8 cellular contexts compared by ENCODE assay signal in the genomic region with DNA sequence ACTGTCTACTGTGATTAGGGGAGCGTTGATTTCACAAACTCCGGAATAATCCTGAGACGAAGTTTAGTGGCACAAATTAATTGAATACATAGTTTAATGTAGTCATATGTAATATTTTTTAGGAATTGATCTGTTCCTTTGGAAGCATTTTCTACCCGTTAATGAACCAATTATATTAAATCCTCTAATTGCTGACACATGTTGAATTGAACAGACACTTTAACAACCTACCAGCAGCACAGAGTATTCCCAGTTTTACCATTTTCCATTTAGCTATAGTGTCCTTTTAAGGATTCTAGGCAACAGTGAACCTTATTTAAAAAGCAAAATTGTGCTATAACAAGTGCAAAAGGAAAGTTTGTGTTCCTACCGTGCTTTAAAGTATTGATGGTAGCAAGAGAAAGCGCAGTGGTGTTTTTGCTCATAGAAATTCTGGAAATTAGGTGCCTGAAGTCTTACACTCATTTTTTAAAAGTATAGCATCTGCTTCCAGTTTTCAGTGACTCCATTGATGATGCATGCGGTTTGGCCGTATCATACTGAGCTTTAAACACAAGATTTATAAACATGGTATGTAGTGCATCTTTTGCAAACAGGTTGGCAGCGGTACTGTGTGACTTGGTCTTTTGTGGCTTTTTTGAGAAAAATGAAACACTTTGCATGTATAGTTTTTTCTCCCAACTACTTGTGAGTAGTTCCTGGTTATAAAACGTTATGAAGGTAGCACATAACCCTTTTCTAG. TPM values are rescaled to one million over a fixed set of nuclear protein-coding genes. Genes with fewer than 3 reads are reported as not detected.
DNase-seq lines count a peak whose midpoint lies in the region; ATAC-seq, FAIRE-seq and TF ChIP-seq lines count a peak whose summit lies in the region.

No MANE protein-coding gene starts in this region.

- intact Hi-C loops in natural killer cell (cut with micrococcal nuclease): loop anchor here (2.0 to 10.0 kb wide), 2 partner anchors 151 to 251 kb away; a partner anchor contains a TSS

- H3K9me3 ChIP-seq in Loucy (ENCODE audit: insufficient read depth, low read depth, low read length): no peaks in the 10 kb centered on the region

- peaks cover 15% of the 10 kb centered on the region for H3K4me1 ChIP-seq in Loucy (ENCODE audit: insufficient read depth, low read length, poor library complexity, severe bottlenecking)

- H3K36me3 Mint-ChIP-seq in natural killer cell: peaks cover 8% of the 10 kb centered on the region

- H3K4me3 ChIP-seq in BJ (ENCODE audit: low read depth, low read length) (peak overlapping the region; percentile 91), Loucy (ENCODE audit: low read length, poor library complexity, severe bottlenecking) (peak overlapping the region; percentile 100)

- H2AFZ ChIP-seq in Loucy (ENCODE audit: low read length): no peak overlapping the region

- H3K27me3 Mint-ChIP-seq in natural killer cell (ENCODE audit: low read depth in 2 of 2): no peaks in the 10 kb centered on the region

- peaks cover 63 to 90% of the 10 kb centered on the region in 2 donors for H3K4me1 Mint-ChIP-seq in natural killer cell

- peak overlapping the region; percentile 100 for H3K4me3 Mint-ChIP-seq in natural killer cell

- CTCF ChIA-PET in BJ (lab: Yijun Ruan, JAX): no interaction called here

- H3F3A ChIP-seq in Loucy (ENCODE audit: low read depth): peaks cover 2% of the 10 kb centered on the region; the same call in 1 of the 2 replicates

- TF ChIP-seq CTCF in BJ (IDR thresholded peaks at IDR 0.05; ENCODE audit: insufficient read depth, low read depth, low read length) (no peak), Loucy (conservative IDR thresholded peaks at IDR 0.05; ENCODE audit: low read length) (no peak), natural killer cell (IDR thresholded peaks at IDR 0.05) (no peak)

- peak overlapping the region; percentile 100 for H3K9ac ChIP-seq in Loucy (ENCODE audit: low read depth, low read length, poor library complexity, severe bottlenecking)

- H3K27ac Mint-ChIP-seq in natural killer cell: peak overlapping the region; percentile 98 to 100

- H4K20me1 ChIP-seq in Loucy (ENCODE audit: insufficient read depth, low read length, poor library complexity, severe bottlenecking): peaks cover 62% of the 10 kb centered on the region

- peak; percentile 65 for FAIRE-seq in colon (lab: Jason Lieb, UNC)

- H3K27me3 ChIP-seq in BJ (ENCODE audit: control insufficient read depth, insufficient read depth, low read length) (no peaks in the 10 kb centered on the region), Loucy (ENCODE audit: insufficient read depth, low read length, poor library complexity, severe bottlenecking) (peaks cover 8% of the 10 kb centered on the region)

- H3K36me3 ChIP-seq in BJ (ENCODE audit: control insufficient read depth, insufficient read depth, low read length): no peaks in the 10 kb centered on the region
- H3K36me3 ChIP-seq in Loucy (ENCODE audit: insufficient read depth, low read length): peaks cover 34% of the 10 kb centered on the region

- POLR2A ChIA-PET in BJ (lab: Charles Lee): no interaction called here

- H3K79me2 ChIP-seq in Loucy (ENCODE audit: insufficient read depth, low read length): peaks cover 81% of the 10 kb centered on the region

- H3K9me2 ChIP-seq in Loucy (replicated peaks; ENCODE audit: low read depth, low read length): no peaks in the 10 kb centered on the region

- no peaks in the 10 kb centered on the region for H3K9me3 Mint-ChIP-seq in natural killer cell

- peak overlapping the region; percentile 97 for H3K4me2 ChIP-seq in Loucy (ENCODE audit: low read depth, low read length, poor library complexity, severe bottlenecking)

- ATAC-seq in natural killer cell: no peak
- ATAC-seq in GM18502 (IDR thresholded peaks at IDR 0.05; ENCODE audit: poor library complexity, unreplicated experiment): no peak

- DNase-seq in BJ (ENCODE audit: low read depth): no peak
- no peak for DNase-seq in natural killer cell
- no peak for DNase-seq in RPMI8226
- DNase-seq in SKM-1 treated with dmso at 0.1 percent for 144 hours (lab: John Stamatoyannopoulos, UW; ENCODE audit: unreplicated experiment): no peak
- DNase-seq in iPS-NIHi11 (ENCODE audit: low spot score): no peak

RNA-seq across cellular contexts. Expression of a gene that starts 1.8 kb away (rescaled TPM):
- polyA plus RNA-seq in BJ (2011; rRNA removed): 76.2 and 89.3 TPM in 2 replicates
- 55.7 and 68.3 TPM in 2 replicates for polyA minus RNA-seq in BJ (2011; rRNA and poly(A)+ RNA removed)
- total RNA-seq in natural killer cell: 1,000 to 10,000 TPM in 2 of 3 donors, 100 to 1,000 TPM in 1; 695 to 1,297 (median 1,054) TPM
